Comparison of ENCODE assay signal across 12 cellular contexts in the genomic region with DNA sequence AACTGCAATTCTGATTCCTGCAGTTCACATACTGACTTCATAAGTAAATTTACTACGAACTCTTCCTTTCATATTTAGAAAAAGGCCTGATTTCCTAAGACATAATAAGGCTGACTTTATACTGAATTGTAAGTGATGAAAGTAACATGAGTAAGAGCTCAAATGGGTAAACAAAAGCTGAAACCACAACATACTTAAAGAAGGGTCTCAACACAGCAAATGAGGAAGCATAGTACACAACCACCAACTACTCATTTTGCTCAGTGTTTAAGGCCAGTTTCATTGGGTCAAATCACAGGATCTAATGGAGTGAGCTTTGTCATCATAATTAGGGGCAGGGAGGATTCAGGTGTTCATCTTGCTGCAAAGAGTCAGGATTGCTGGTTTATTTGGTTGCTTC.
A peak's percentile ranks its signal among the peaks of the same experiment; 100 is the strongest.
DNase-seq lines count a peak whose midpoint lies in the region; ATAC-seq and TF ChIP-seq lines count a peak whose summit lies in the region.
"Had no signal": no experiment of that assay in that cellular context is flagged by ENCODE, and none has a peak within 500 bp of the region (broad histone marks: within the 10 kb centered on the region; RNA-seq: fewer than 3 reads in every experiment).

No MANE protein-coding gene starts in this region.

- H3K27me3 Mint-ChIP-seq in activated T-helper 17 cell treated with anti-CD3 and anti-CD28 coated beads, Interleukin-2, amount 50 U/mL, for 72 hours = no peaks in the 10 kb centered on the region

- no peaks in the 10 kb centered on the region for H3K27me3 ChIP-seq in neutrophil
- no peaks in the 10 kb centered on the region for H3K27me3 ChIP-seq in gastroesophageal sphincter

- no peak overlapping the region for H3K4me3 Mint-ChIP-seq in activated T-helper 17 cell treated with anti-CD3 and anti-CD28 coated beads, Interleukin-2, amount 50 U/mL, for 72 hours
- H3K4me3 Mint-ChIP-seq: endodermal cell, nephron had no signal

- H3K27ac Mint-ChIP-seq in activated T-helper 17 cell treated with anti-CD3 and anti-CD28 coated beads, Interleukin-2, amount 50 U/mL, for 72 hours = peak overlapping the region; percentile 47
- H3K27ac Mint-ChIP-seq: endodermal cell, nephron had no signal

- H3K4me3 ChIP-seq in neutrophil (ENCODE audit: low read depth in 1 of 2, low read length in 1 of 2) (peak overlapping the region; percentile 45 to 58), gastroesophageal sphincter (no peak overlapping the region)
- H3K4me3 ChIP-seq: thoracic aorta had no signal

- H3K9me3 ChIP-seq in neutrophil (no peaks in the 10 kb centered on the region), gastroesophageal sphincter (no peaks in the 10 kb centered on the region)
- H3K9me3 ChIP-seq: thoracic aorta had no signal

- peaks cover 97% of the 10 kb centered on the region for H3K36me3 Mint-ChIP-seq in activated T-helper 17 cell treated with anti-CD3 and anti-CD28 coated beads, Interleukin-2, amount 50 U/mL, for 72 hours (ENCODE audit: low read depth)

- TF ChIP-seq POLR2A in gastroesophageal sphincter (IDR thresholded peaks at IDR 0.05) = no peak

- no peak for TF ChIP-seq CTCF in neutrophil (IDR thresholded peaks at IDR 0.05)
- TF ChIP-seq CTCF in gastroesophageal sphincter (IDR thresholded peaks at IDR 0.05) = no peak

- H3K27ac ChIP-seq in neutrophil (peak overlapping the region; percentile 85), gastroesophageal sphincter (no peak overlapping the region)
- H3K27ac ChIP-seq: thoracic aorta had no signal

- H3K4me1 ChIP-seq in neutrophil (ENCODE audit: control insufficient read depth in 1 of 2, insufficient read depth in 1 of 2, low read depth in 1 of 2, low read length in 1 of 2) (peaks cover 58 to 65% of the 10 kb centered on the region in 2 experiments), gastroesophageal sphincter (no peaks in the 10 kb centered on the region)

- 89 to 100% methylated on average over 1 of the region's 1 CpG for WGBS in gastroesophageal sphincter (ENCODE audit: low coverage in 1 of 2), 2 donors

- H3K4me1 Mint-ChIP-seq in activated T-helper 17 cell treated with anti-CD3 and anti-CD28 coated beads, Interleukin-2, amount 50 U/mL, for 72 hours = no peaks in the 10 kb centered on the region
- H3K4me1 Mint-ChIP-seq: endodermal cell, nephron had no signal

- no peak for TF ChIP-seq EP300 in gastroesophageal sphincter (IDR thresholded peaks at IDR 0.05)

- peak; percentile 38 for DNase-seq in GM04503 (ENCODE audit: low read depth)
- peak; percentile 86 for DNase-seq in HCEC 1CT
- DNase-seq in NCI-H2081 treated with DMSO at 0.1 percent for 48 hours (lab: John Stamatoyannopoulos, UW) = no peak
- no peak for DNase-seq in activated CD4-positive, alpha-beta T cell treated with anti-CD3 and anti-CD28 coated beads, Interleukin-2, amount 50 U/mL, for 1 hour
- DNase-seq in NCI-H2196 treated with DMSO at 0.1 percent for 48 hours (lab: John Stamatoyannopoulos, UW; ENCODE audit: unreplicated experiment) = no peak
- DNase-seq: activated effector memory CD4-positive, alpha-beta T cell treated with anti-CD3 and anti-CD28 coated beads, Interleukin-2, amount 50 U/mL, for 16 hours; endodermal cell had no signal

- H3K36me3 ChIP-seq in neutrophil (peaks cover 8% of the 10 kb centered on the region), gastroesophageal sphincter (peaks cover 0 to 82% of the 10 kb centered on the region in 2 donors)

- H3K9me3 Mint-ChIP-seq in activated T-helper 17 cell treated with anti-CD3 and anti-CD28 coated beads, Interleukin-2, amount 50 U/mL, for 72 hours = no peaks in the 10 kb centered on the region
- H3K9me3 Mint-ChIP-seq: endodermal cell, nephron had no signal

- ATAC-seq in activated T-helper 17 cell treated with anti-CD3 and anti-CD28 coated beads, Interleukin-2, amount 50 U/mL, for 72 hours (replicated peaks) = no peak
- ATAC-seq in gastroesophageal sphincter = no peak

Comparison
In these comparisons a context has a peak if more than half of its experiments do, and no peak if none do; other contexts are left out.
1. DNase-seq: peak in GM04503 (single experiment) and HCEC 1CT (single experiment); none in NCI-H2081 treated with DMSO at 0.1 percent for 48 hours (single experiment), activated CD4-positive, alpha-beta T cell treated with anti-CD3 and anti-CD28 coated beads, Interleukin-2, amount 50 U/mL, for 1 hour (single experiment) and NCI-H2196 treated with DMSO at 0.1 percent for 48 hours (single experiment).
2. H3K4me3 ChIP-seq: peak in neutrophil (2 of 2); none in gastroesophageal sphincter (0 of 2).